In genomic region chr16:88700636-88701482, GRCh38 we compare ENCODE assay signal across 1 cellular context.
TF ChIP-seq lines count a peak whose summit lies in the region.

No MANE protein-coding gene starts in this region.

TF ChIP-seq in K562, 482 proteins besides CTCF, POLR2A, EP300 and RAD21 (continued from another document and continues in another):
- no peak for TF ChIP-seq ZNF511 (CRISPR knock-in tag; IDR thresholded peaks at IDR 0.05)
- TF ChIP-seq FOS (IDR thresholded peaks at IDR 0.05; ENCODE audit: extremely low read depth, insufficient read length): no peak
- TF ChIP-seq RBM22 (IDR thresholded peaks at IDR 0.05; ENCODE audit: low read depth, low read length, poor library complexity, severe bottlenecking): no peak
- TF ChIP-seq CGGBP1 (CRISPR knock-in tag; IDR thresholded peaks at IDR 0.05): no peak
- TF ChIP-seq POLR2B (IDR thresholded peaks at IDR 0.05; ENCODE audit: low read depth, partially characterized antibody): no peak
- TF ChIP-seq ZC3H11A (IDR thresholded peaks at IDR 0.05; ENCODE audit: low read depth, low read length): no peak
- TF ChIP-seq TRIM28 (IDR thresholded peaks at IDR 0.05): no peak
- TF ChIP-seq ZKSCAN3 (CRISPR knock-in tag; IDR thresholded peaks at IDR 0.05): no peak
- no peak for TF ChIP-seq SNAPC5 (CRISPR knock-in tag; IDR thresholded peaks at IDR 0.05)
- TF ChIP-seq SRSF1 (IDR thresholded peaks at IDR 0.05; ENCODE audit: low read depth, low read length): no peak
- no peak for TF ChIP-seq BCOR (IDR thresholded peaks at IDR 0.05)
- TF ChIP-seq ID3 (CRISPR knock-in tag; IDR thresholded peaks at IDR 0.05): no peak
- TF ChIP-seq ID3 (tag; IDR thresholded peaks at IDR 0.05): no peak
- no peak for TF ChIP-seq GATAD2A (IDR thresholded peaks at IDR 0.05)
- peak; percentile 47; the same call in 1 of the 2 replicates for TF ChIP-seq ETS1 (conservative IDR thresholded peaks at IDR 0.05; ENCODE audit: control insufficient read depth, low read depth, low read length)
- TF ChIP-seq WHSC1 (IDR thresholded peaks at IDR 0.05; ENCODE audit: low read length): no peak
- no peak for TF ChIP-seq ZNF121 (CRISPR knock-in tag; conservative IDR thresholded peaks at IDR 0.05)
- no peak for TF ChIP-seq ZEB2 (IDR thresholded peaks at IDR 0.05)
- no peak for TF ChIP-seq E2F8 (IDR thresholded peaks at IDR 0.05; ENCODE audit: low read depth, partially characterized antibody)
- TF ChIP-seq STAT5A (IDR thresholded peaks at IDR 0.05; ENCODE audit: borderline replicate concordance, low read length): no peak
- TF ChIP-seq EZH2 (IDR thresholded peaks at IDR 0.05; ENCODE audit: borderline replicate concordance, low read depth, low read length): no peak
- no peak for TF ChIP-seq U2AF1 (optimal IDR thresholded peaks at IDR 0.05; ENCODE audit: low read depth, low read length)
- no peak for TF ChIP-seq MCM3 (IDR thresholded peaks at IDR 0.05)
- no peak for TF ChIP-seq NR2F6 (CRISPR knock-in tag; IDR thresholded peaks at IDR 0.05)
- no peak for TF ChIP-seq BACH1 (tag; IDR thresholded peaks at IDR 0.05)
- no peak for TF ChIP-seq ZBTB2 (IDR thresholded peaks at IDR 0.05)
- TF ChIP-seq ESRRA (IDR thresholded peaks at IDR 0.05; ENCODE audit: borderline replicate concordance, low read depth): peak; percentile 51
- no peak for TF ChIP-seq ARID4B (CRISPR knock-in tag; IDR thresholded peaks at IDR 0.05)
- TF ChIP-seq CBX3 (IDR thresholded peaks at IDR 0.05; ENCODE audit: borderline replicate concordance in 1 of 2, low read length in 2 of 2): no peak
- no peak for TF ChIP-seq HDAC3 (IDR thresholded peaks at IDR 0.05; ENCODE audit: borderline replicate concordance, partially characterized antibody)
- no peak for TF ChIP-seq HMBOX1 (IDR thresholded peaks at IDR 0.05)
- TF ChIP-seq ZBTB17 (CRISPR knock-in tag; IDR thresholded peaks at IDR 0.05): peak; percentile 67; the same call in 1 of the 2 replicates
- no peak for TF ChIP-seq ZBTB5 (IDR thresholded peaks at IDR 0.05)
- TF ChIP-seq CUX1 (CRISPR knock-in tag; IDR thresholded peaks at IDR 0.05): no peak
- no peak for TF ChIP-seq RHOXF2B (CRISPR knock-in tag; conservative IDR thresholded peaks at IDR 0.05)
